ENCODE assay signal across 35 cellular contexts in the genomic region with DNA sequence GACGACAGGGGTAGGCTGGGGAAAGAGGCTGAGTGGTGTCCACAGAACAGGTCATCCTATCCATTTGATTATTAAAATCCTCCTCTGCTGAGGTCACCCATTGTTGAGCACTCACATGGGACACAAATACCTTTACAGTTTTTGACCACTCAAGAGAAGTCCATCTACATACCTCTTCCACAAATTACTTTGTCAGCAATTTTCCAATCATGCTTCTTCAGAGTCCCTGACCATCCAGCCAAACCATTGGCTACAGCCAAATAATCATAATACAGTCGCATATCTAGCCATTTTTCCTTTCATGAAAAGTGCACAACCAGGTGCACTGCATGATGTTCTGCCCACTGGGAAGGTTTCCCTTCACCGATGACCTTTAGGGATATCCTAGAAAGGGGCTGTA.
DNase-seq lines count a peak whose midpoint lies in the region; ATAC-seq, FAIRE-seq and TF ChIP-seq lines count a peak whose summit lies in the region.
"Had no signal": no experiment of that assay in that cellular context is flagged by ENCODE, and none has a peak within 500 bp of the region (broad histone marks: within the 10 kb centered on the region; RNA-seq: fewer than 3 reads in every experiment).

No MANE protein-coding gene starts in this region.

- H3K18ac ChIP-seq in IMR-90 (ENCODE audit: low read depth, low read length), result no peak overlapping the region

- H3K4me2 ChIP-seq in HepG2 (ENCODE audit: low read depth, low read length), result no peak overlapping the region
- H3K4me2 ChIP-seq in A549, result no peak overlapping the region
- H3K4me2 ChIP-seq in IMR-90 (ENCODE audit: low read depth, low read length), result no peak overlapping the region
- no peak overlapping the region for H3K4me2 ChIP-seq in K562 (ENCODE audit: insufficient read depth, low read length)
- H3K4me2 ChIP-seq: BLaER1; BLaER1 treated with 17β-estradiol and CSF1 and Interleukin-3, amounts not matched to agents 10 nM and 100 nM had no signal

- H3K27me3 ChIP-seq in HepG2 (ENCODE audit: control insufficient read depth in 1 of 2, insufficient read depth in 2 of 2, low read length in 2 of 2) (no peaks in the 10 kb centered on the region), right lobe of liver (no peaks in the 10 kb centered on the region), IMR-90 (ENCODE audit: control insufficient read depth, insufficient read depth, low read length) (no peaks in the 10 kb centered on the region), K562 (ENCODE audit: control insufficient read depth in 2 of 2, insufficient read depth in 2 of 2, low read length in 2 of 2) (no peaks in the 10 kb centered on the region), A673 (replicated peaks; ENCODE audit: insufficient read depth, low read depth, low read length, poor library complexity) (no peaks in the 10 kb centered on the region)
- H3K27me3 ChIP-seq: BE2C had no signal

- H4K8ac ChIP-seq in IMR-90 (ENCODE audit: low read depth in 2 of 2, low read length in 2 of 2), result no peak overlapping the region

- DNase-seq in HepG2 (ENCODE audit: low spot score), result no peak
- DNase-seq in right lobe of liver, result no peak
- DNase-seq in A549 (ENCODE audit: low read depth in 1 of 2, low spot score in 1 of 2), result no peak
- no peak for DNase-seq in IMR-90
- no peak for DNase-seq in K562 (ENCODE audit: extremely low read depth in 1 of 4, low spot score in 3 of 4)
- DNase-seq in A673 (ENCODE audit: low spot score), result no peak
- no peak for DNase-seq in AG20443 (ENCODE audit: low spot score)
- DNase-seq in NCI-H226, result no peak
- DNase-seq: 8988T; ACHN; AML-193; BE2C; C1 segment of cervical spinal cord; Caco-2; Calu3; CD4-positive, alpha-beta memory T cell; CD4-positive, alpha-beta T cell; CD4-positive, CD25-positive, alpha-beta regulatory T cell; CD8-positive, alpha-beta memory T cell; CD8-positive, alpha-beta T cell; COR-L47; DMS 273 treated with DMSO at 0.1 percent for 48 hours; DMS153; DMS53; DMS79; DMS79 treated with DMSO at 0.1 percent for 48 hours; DND-41; EL had no signal

- H2BK120ac ChIP-seq in IMR-90 (ENCODE audit: low read depth, low read length), result no peak overlapping the region

- in situ Hi-C loops in HepG2 (cut with HindIII; ENCODE audit: extremely low pct_ligation_motif_present, low pct_unique_long_range_greater_than_20kb), result no loop called here
- in situ Hi-C loops in IMR-90 (cut with MboI; ENCODE audit: low sequenced_read_pairs), result no loop called here
- in situ Hi-C loops in K562 (cut with MboI), result no loop called here

- CTCF ChIA-PET in HepG2 (lab: Yijun Ruan, JAX; ENCODE audit: low intra/inter-chr PET ratio, low total read pairs), result no interaction called here
- CTCF ChIA-PET in A549 (lab: Yijun Ruan, JAX), result no interaction called here
- CTCF ChIA-PET in IMR-90 (lab: Yijun Ruan, JAX), result no interaction called here
- CTCF ChIA-PET in K562 (lab: Yijun Ruan, JAX; ENCODE audit: low intra/inter-chr PET ratio), result no interaction called here
- CTCF ChIA-PET in A673 (lab: Charles Lee), result no interaction called here

- no TSS peak for BruUV-seq in HepG2 (replicated peaks; lab: Mats Ljungman, UMichigan)
- no TSS peak for BruUV-seq in IMR-90 (replicated peaks; lab: Mats Ljungman, UMichigan)
- no TSS peak for BruUV-seq in K562 (replicated peaks; lab: Mats Ljungman, UMichigan)
- BruUV-seq in A673 (replicated peaks; lab: Mats Ljungman, UMichigan), result no TSS peak

- H3K9ac ChIP-seq in HepG2 (ENCODE audit: insufficient read depth, low read depth, low read length) (no peak overlapping the region), IMR-90 (ENCODE audit: low read depth, low read length) (no peak overlapping the region), K562 (ENCODE audit: insufficient read depth in 1 of 2, low read depth in 2 of 2, low read length in 2 of 2) (no peak overlapping the region)
- H3K9ac ChIP-seq: BLaER1; BLaER1 treated with 17β-estradiol and CSF1 and Interleukin-3, amounts not matched to agents 10 nM and 100 nM had no signal

- TF ChIP-seq EP300 in HepG2 (IDR thresholded peaks at IDR 0.05; ENCODE audit: low read depth in 2 of 2, low read length in 2 of 2), result no peak
- TF ChIP-seq EP300 in HepG2 (CRISPR knock-in tag; IDR thresholded peaks at IDR 0.05; ENCODE audit: borderline replicate concordance), result no peak
- TF ChIP-seq EP300 in A549 (IDR thresholded peaks at IDR 0.05), result no peak
- TF ChIP-seq EP300 in K562 (IDR thresholded peaks at IDR 0.05; ENCODE audit: low read length), result no peak

- ATAC-seq in HepG2 (no peak), right lobe of liver (no peak), A549 (no peak), IMR-90 (ENCODE audit: low read depth) (no peak), K562 (no peak)
- ATAC-seq: CD8-positive, alpha-beta T cell had no signal

- no peak overlapping the region for H3K4ac ChIP-seq in IMR-90 (ENCODE audit: low read depth, low read length)

- no peak overlapping the region for H2AK5ac ChIP-seq in IMR-90 (ENCODE audit: low read depth, low read length)

- TF ChIP-seq POLR2A in HepG2 (IDR thresholded peaks at IDR 0.05; ENCODE audit: insufficient read depth in 1 of 2, low read depth in 2 of 2, low read length in 2 of 2), result no peak
- TF ChIP-seq POLR2A in right lobe of liver (IDR thresholded peaks at IDR 0.05), result no peak
- no peak for TF ChIP-seq POLR2A in A549 (IDR thresholded peaks at IDR 0.05; ENCODE audit: low read length)
- TF ChIP-seq POLR2A in IMR-90 (IDR thresholded peaks at IDR 0.05; ENCODE audit: low read depth, low read length), result no peak
- no peak for TF ChIP-seq POLR2A in K562 (conservative IDR thresholded peaks at IDR 0.05)

- H4K91ac ChIP-seq in IMR-90 (ENCODE audit: insufficient read depth, low read depth, low read length), result no peak overlapping the region

- H3K79me2 ChIP-seq in HepG2 (ENCODE audit: insufficient read depth, low read length) (no peaks in the 10 kb centered on the region), K562 (ENCODE audit: control insufficient read depth, insufficient read depth, low read length) (no peaks in the 10 kb centered on the region)

- dilution Hi-C loops in IMR-90 (cut with HindIII; ENCODE audit: low sequenced_read_pairs, unreplicated experiment), result no loop called here

- H3K56ac ChIP-seq in IMR-90 (ENCODE audit: extremely low read depth, insufficient read depth, low read length), result no peak overlapping the region

- H3K14ac ChIP-seq in IMR-90 (replicated peaks; ENCODE audit: low read depth, low read length), result no peak overlapping the region

- H2AK9ac ChIP-seq in IMR-90 (replicated peaks; ENCODE audit: low read depth, low read length, poor library complexity), result no peak overlapping the region

- H3K4me3 ChIP-seq in HepG2 (replicated peaks in 1 of 3; ENCODE audit: insufficient read depth in 1 of 3, low read depth in 2 of 3, low read length in 3 of 3) (no peak overlapping the region), right lobe of liver (no peak overlapping the region), A549 (no peak overlapping the region), IMR-90 (ENCODE audit: insufficient read depth, low read depth, low read length) (no peak overlapping the region), K562 (no peak overlapping the region), A673 (ENCODE audit: low read depth, low read length, poor library complexity, severe bottlenecking) (no peak overlapping the region)
- H3K4me3 ChIP-seq: BLaER1; BLaER1 treated with 17β-estradiol and CSF1 and Interleukin-3, amounts not matched to agents 10 nM and 100 nM had no signal

- H3K36me3 ChIP-seq in HepG2 (replicated peaks in 1 of 2; ENCODE audit: control insufficient read depth in 1 of 2, insufficient read depth in 2 of 2, low read length in 2 of 2), result no peaks in the 10 kb centered on the region
- no peaks in the 10 kb centered on the region for H3K36me3 ChIP-seq in right lobe of liver
- no peaks in the 10 kb centered on the region for H3K36me3 ChIP-seq in IMR-90 (ENCODE audit: control insufficient read depth, insufficient read depth, low read length)
- H3K36me3 ChIP-seq in K562 (ENCODE audit: control insufficient read depth, insufficient read depth, low read length), result no peaks in the 10 kb centered on the region
- no peaks in the 10 kb centered on the region for H3K36me3 ChIP-seq in A673 (ENCODE audit: insufficient read depth, low read length, poor library complexity, severe bottlenecking)
- H3K36me3 ChIP-seq: BE2C; BLaER1; BLaER1 treated with 17β-estradiol and CSF1 and Interleukin-3, amounts not matched to agents 10 nM and 100 nM had no signal

- H3K9me1 ChIP-seq in IMR-90 (ENCODE audit: insufficient read depth, low read length) (no peaks in the 10 kb centered on the region), K562 (ENCODE audit: control insufficient read depth, insufficient read depth, low read length) (no peaks in the 10 kb centered on the region)

- FAIRE-seq in HepG2 (lab: Jason Lieb, UNC) (no peak), A549 (lab: Jason Lieb, UNC) (no peak), K562 (lab: Jason Lieb, UNC) (no peak)
- FAIRE-seq: A204.1, D721Med, G401.6 had no signal

- TF ChIP-seq CTCF in HepG2 (CRISPR knock-in tag; IDR thresholded peaks at IDR 0.05) (no peak), right lobe of liver (IDR thresholded peaks at IDR 0.05) (no peak), A549 (IDR thresholded peaks at IDR 0.05) (no peak), IMR-90 (conservative IDR thresholded peaks at IDR 0.05; ENCODE audit: low read depth, low read length) (no peak), K562 (IDR thresholded peaks at IDR 0.05 in 2 of 3, conservative IDR thresholded peaks at IDR 0.05 in 1 of 3; ENCODE audit: insufficient read depth in 2 of 3, low read depth in 1 of 3, low read length in 3 of 3) (no peak), A673 (conservative IDR thresholded peaks at IDR 0.05; ENCODE audit: low read depth, low read length) (no peak)

- no peak for TF ChIP-seq RAD21 in HepG2 (CRISPR knock-in tag; IDR thresholded peaks at IDR 0.05)
- no peak for TF ChIP-seq RAD21 in A549 (conservative IDR thresholded peaks at IDR 0.05 in 1 of 2, IDR thresholded peaks at IDR 0.05 in 1 of 2)
- TF ChIP-seq RAD21 in IMR-90 (IDR thresholded peaks at IDR 0.05; ENCODE audit: low read length), result no peak
- TF ChIP-seq RAD21 in K562 (CRISPR knock-in tag; conservative IDR thresholded peaks at IDR 0.05 in 1 of 2, IDR thresholded peaks at IDR 0.05 in 1 of 2), result no peak

- POLR2A ChIA-PET in HepG2 (lab: Yijun Ruan, JAX) (no interaction called here), A549 (lab: Yijun Ruan, JAX) (no interaction called here), IMR-90 (lab: Charles Lee; ENCODE audit: unreplicated experiment) (no interaction called here), K562 (lab: Yijun Ruan, JAX) (no interaction called here), A673 (lab: Charles Lee; ENCODE audit: low non-redundant PET) (no interaction called here)

- H2BK20ac ChIP-seq in IMR-90 (ENCODE audit: low read depth, low read length), result no peak overlapping the region

- H2BK5ac ChIP-seq in IMR-90 (ENCODE audit: low read depth, low read length, poor library complexity, severe bottlenecking), result no peak overlapping the region

- H3K9me3 ChIP-seq in HepG2 (ENCODE audit: low read length) (peaks cover 23% of the 10 kb centered on the region), right lobe of liver (no peaks in the 10 kb centered on the region), A549 (no peaks in the 10 kb centered on the region), IMR-90 (ENCODE audit: control insufficient read depth, insufficient read depth, low read length) (no peaks in the 10 kb centered on the region), K562 (replicated peaks; ENCODE audit: control insufficient read depth, insufficient read depth, low read depth, low read length) (no peaks in the 10 kb centered on the region), A673 (ENCODE audit: low read depth, low read length, poor library complexity, severe bottlenecking) (no peaks in the 10 kb centered on the region)
- H3K9me3 ChIP-seq: BE2C, BLaER1, Caco-2 had no signal

- no peaks in the 10 kb centered on the region for H3K79me1 ChIP-seq in IMR-90 (ENCODE audit: low read depth in 1 of 2, low read length in 2 of 2)

- H3K27ac ChIP-seq in HepG2 (ENCODE audit: extremely low read length, insufficient read depth, low read length) (no peak overlapping the region), right lobe of liver (no peak overlapping the region), A549 (no peak overlapping the region), IMR-90 (ENCODE audit: insufficient read depth, low read length) (no peak overlapping the region), K562 (ENCODE audit: extremely low read depth, low read depth, low read length) (no peak overlapping the region), A673 (ENCODE audit: low read depth, low read length, poor library complexity, severe bottlenecking) (no peak overlapping the region)
- H3K27ac ChIP-seq: 22Rv1; BLaER1; BLaER1 treated with 17β-estradiol and CSF1 and Interleukin-3, amounts not matched to agents 10 nM and 100 nM; C4-2B had no signal

- intact Hi-C loops in HepG2 (cut with micrococcal nuclease; ENCODE audit: unreplicated experiment), result no loop called here
- intact Hi-C loops in right lobe of liver (cut with DNase I), result no loop called here
- intact Hi-C loops in IMR-90 (cut with micrococcal nuclease), result no loop called here
- intact Hi-C loops in K562 (cut with micrococcal nuclease), result no loop called here
- intact Hi-C loops in A673 (cut with micrococcal nuclease; ENCODE audit: unreplicated experiment), result no loop called here

- no peaks in the 10 kb centered on the region for H3K4me1 ChIP-seq in HepG2 (ENCODE audit: insufficient read depth, low read length)
- no peaks in the 10 kb centered on the region for H3K4me1 ChIP-seq in right lobe of liver
- H3K4me1 ChIP-seq in A549, result no peaks in the 10 kb centered on the region
- H3K4me1 ChIP-seq in IMR-90 (ENCODE audit: control insufficient read depth, insufficient read depth, low read length), result no peaks in the 10 kb centered on the region
- H3K4me1 ChIP-seq in K562 (replicated peaks in 1 of 2; ENCODE audit: control insufficient read depth in 2 of 2, insufficient read depth in 2 of 2, low read length in 2 of 2), result no peaks in the 10 kb centered on the region; a peak in 1 of 5 replicates
- no peaks in the 10 kb centered on the region for H3K4me1 ChIP-seq in A673 (ENCODE audit: insufficient read depth, low read length, poor library complexity, severe bottlenecking)
- H3K4me1 ChIP-seq: BE2C; BLaER1; BLaER1 treated with 17β-estradiol and CSF1 and Interleukin-3, amounts not matched to agents 10 nM and 100 nM; Caco-2 had no signal

- H4K20me1 ChIP-seq in HepG2 (ENCODE audit: insufficient read depth, low read length) (no peaks in the 10 kb centered on the region), IMR-90 (ENCODE audit: insufficient read depth, low read length) (no peaks in the 10 kb centered on the region), K562 (replicated peaks; ENCODE audit: control insufficient read depth, insufficient read depth, low read length) (no peaks in the 10 kb centered on the region)
- H4K20me1 ChIP-seq: BLaER1; BLaER1 treated with 17β-estradiol and CSF1 and Interleukin-3, amounts not matched to agents 10 nM and 100 nM had no signal

- H4K5ac ChIP-seq in IMR-90 (ENCODE audit: low read depth, low read length), result no peak overlapping the region

- WGBS in HepG2 (ENCODE audit: low lambda C conversion rate), result 0% methylated on average over 1 of the region's 3 CpGs
- WGBS in right lobe of liver (ENCODE audit: insufficient coverage, low coverage, low lambda C conversion rate, missing lambda C conversion rate), result 52% methylated on average over 2 of the region's 3 CpGs
- WGBS in A549 (ENCODE audit: missing lambda C conversion rate), result 0% methylated on average over 2 of the region's 3 CpGs
- no CpG with 5 or more reads among the region's 3 CpGs for WGBS in IMR-90 (ENCODE audit: extremely low coverage in 2 of 2, insufficient read length in 1 of 2), 2 experiments
- WGBS in K562 (ENCODE audit: insufficient coverage, low coverage, missing lambda C conversion rate), result 5% methylated on average over 3 of the region's 3 CpGs

- H2BK15ac ChIP-seq in IMR-90 (ENCODE audit: low read depth, low read length), result no peak overlapping the region

- H2AFZ ChIP-seq in HepG2 (ENCODE audit: low read length) (no peak overlapping the region), IMR-90 (replicated peaks; ENCODE audit: low read length, poor library complexity) (no peak overlapping the region), K562 (ENCODE audit: low read depth, low read length) (no peak overlapping the region)

- H3K23ac ChIP-seq in IMR-90 (ENCODE audit: low read depth, low read length), result no peak overlapping the region
